Comparison of ENCODE assay signal across 28 cellular contexts in the genomic region with DNA sequence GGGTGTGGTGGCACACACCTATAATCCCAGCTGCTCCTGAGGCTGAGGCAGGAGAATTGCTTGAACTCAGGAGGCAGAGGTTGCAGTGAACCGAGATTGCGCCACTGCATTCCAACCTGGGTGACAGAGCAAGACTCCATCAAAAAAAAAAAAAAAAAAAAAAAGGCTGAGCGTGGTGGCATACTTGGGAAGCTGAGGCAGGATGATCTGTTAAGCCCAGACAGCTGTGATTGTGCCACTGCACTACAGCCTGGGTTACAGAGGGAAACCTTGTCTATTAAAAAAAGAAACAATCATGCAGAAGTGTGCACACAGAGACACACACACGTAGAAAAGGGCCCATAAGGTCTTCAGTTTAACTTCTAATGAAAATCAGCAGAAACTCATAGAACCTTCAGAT.
DNase-seq lines count a peak whose midpoint lies in the region; ATAC-seq and TF ChIP-seq lines count a peak whose summit lies in the region.
"Had no signal": no experiment of that assay in that cellular context is flagged by ENCODE, and none has a peak within 500 bp of the region (broad histone marks: within the 10 kb centered on the region; RNA-seq: fewer than 3 reads in every experiment).

No MANE protein-coding gene starts in this region.

- no peaks in the 10 kb centered on the region for H3K27me3 Mint-ChIP-seq in Caco-2 (ENCODE audit: insufficient read depth, unreplicated experiment)
- H3K27me3 Mint-ChIP-seq: activated naive CD4-positive, alpha-beta T cell treated with anti-CD3 and anti-CD28 coated beads, Interleukin-2, amount 10 ng/mL, durations not matched to agents 7 days and 5 days; CD4-positive, alpha-beta T cell; IgD-negative memory B cell had no signal

- H3K4me1 ChIP-seq in Caco-2 (peaks cover 18% of the 10 kb centered on the region), ascending aorta (peaks cover 0 to 5% of the 10 kb centered on the region in 2 donors)

- ATAC-seq in left colon (peak; percentile 31), GM18868 (IDR thresholded peaks at IDR 0.05; ENCODE audit: unreplicated experiment) (no peak), HG03108 (IDR thresholded peaks at IDR 0.05; ENCODE audit: unreplicated experiment) (no peak)
- ATAC-seq: A549; activated CD8-positive, alpha-beta T cell treated with anti-CD3 and anti-CD28 coated beads, Interleukin-2, amount 10 ng/mL, durations not matched to agents 7 days and 5 days; activated T-helper 17 cell treated with anti-CD3 and anti-CD28 coated beads, Interleukin-2, amount 50 U/mL, for 72 hours; right cardiac atrium had no signal

- peaks cover 9% of the 10 kb centered on the region for H3K36me3 Mint-ChIP-seq in Caco-2 (ENCODE audit: insufficient read depth, unreplicated experiment)
- H3K36me3 Mint-ChIP-seq: activated naive CD4-positive, alpha-beta T cell treated with anti-CD3 and anti-CD28 coated beads, Interleukin-2, amount 10 ng/mL, durations not matched to agents 7 days and 5 days had no signal

- POLR2A ChIA-PET in Caco-2 (lab: Charles Lee): interaction anchor here (0.7 kb wide), 1 partner anchor 639 kb away, joined by 10 read pairs; no protein-coding TSS in a partner anchor

- H3K27me3 ChIP-seq in Caco-2 (replicated peaks; ENCODE audit: control insufficient read depth, insufficient read depth, low read length) (no peaks in the 10 kb centered on the region), ascending aorta (no peaks in the 10 kb centered on the region)
- H3K27me3 ChIP-seq: tibial artery, vagina had no signal

- no TSS peak for BruUV-seq in Caco-2 (replicated peaks; lab: Mats Ljungman, UMichigan)

- no peaks in the 10 kb centered on the region for H3K9me3 Mint-ChIP-seq in Caco-2 (ENCODE audit: unreplicated experiment)
- H3K9me3 Mint-ChIP-seq: activated naive CD4-positive, alpha-beta T cell treated with anti-CD3 and anti-CD28 coated beads, Interleukin-2, amount 10 ng/mL, durations not matched to agents 7 days and 5 days; activated T-helper 17 cell treated with anti-CD3 and anti-CD28 coated beads, Interleukin-2, amount 50 U/mL, for 72 hours; CD4-positive, alpha-beta T cell; IgD-negative memory B cell had no signal

- H3K4me1 Mint-ChIP-seq in Caco-2 (ENCODE audit: low read depth, unreplicated experiment): peaks cover 7% of the 10 kb centered on the region
- H3K4me1 Mint-ChIP-seq: activated naive CD4-positive, alpha-beta T cell treated with anti-CD3 and anti-CD28 coated beads, Interleukin-2, amount 10 ng/mL, durations not matched to agents 7 days and 5 days; activated T-helper 17 cell treated with anti-CD3 and anti-CD28 coated beads, Interleukin-2, amount 50 U/mL, for 72 hours had no signal

- no peaks in the 10 kb centered on the region for H3K9me3 ChIP-seq in Caco-2
- H3K9me3 ChIP-seq in ascending aorta: no peaks in the 10 kb centered on the region
- H3K9me3 ChIP-seq: A549, left ventricle myocardium inferior, tibial artery, vagina had no signal

- H3K27ac Mint-ChIP-seq in Caco-2 (ENCODE audit: unreplicated experiment): no peak overlapping the region
- H3K27ac Mint-ChIP-seq: activated CD8-positive, alpha-beta T cell treated with anti-CD3 and anti-CD28 coated beads, Interleukin-2, amount 10 ng/mL, durations not matched to agents 7 days and 5 days; activated naive CD4-positive, alpha-beta T cell treated with anti-CD3 and anti-CD28 coated beads, Interleukin-2, amount 10 ng/mL, durations not matched to agents 7 days and 5 days; activated T-helper 17 cell treated with anti-CD3 and anti-CD28 coated beads, Interleukin-2, amount 50 U/mL, for 72 hours; CD4-positive, alpha-beta T cell; IgD-negative memory B cell had no signal

- H3K27ac ChIP-seq in ascending aorta: no peak overlapping the region
- H3K27ac ChIP-seq: A549, left ventricle myocardium inferior, tibial artery, vagina had no signal

- no peaks in the 10 kb centered on the region for H3K36me3 ChIP-seq in Caco-2 (ENCODE audit: control insufficient read depth, insufficient read depth, low read length)
- peaks cover 0 to 10% of the 10 kb centered on the region in 2 donors for H3K36me3 ChIP-seq in ascending aorta
- H3K36me3 ChIP-seq: left ventricle myocardium inferior, vagina had no signal

- TF ChIP-seq CTCF in Caco-2 (IDR thresholded peaks at IDR 0.05; ENCODE audit: insufficient read depth in 1 of 2, low read depth in 1 of 2, low read length in 1 of 2, severe bottlenecking in 1 of 2, unreplicated experiment in 1 of 2) (no peak), epithelial cell of esophagus (IDR thresholded peaks at IDR 0.05; ENCODE audit: insufficient read depth, low read depth, low read length, missing control alignments) (no peak), ascending aorta (IDR thresholded peaks at IDR 0.05) (no peak)

- DNase-seq in Caco-2: peak; percentile 48 to 58
- peak; percentile 62 for DNase-seq in HT1080 (ENCODE audit: low read depth)
- DNase-seq in epithelial cell of esophagus (ENCODE audit: low read depth): peak; percentile 83
- DNase-seq in left colon: no peak
- no peak for DNase-seq in ascending aorta (ENCODE audit: low spot score in 2 of 2)
- no peak for DNase-seq in NCI-H1694 treated with DMSO at 0.1 percent for 48 hours (lab: John Stamatoyannopoulos, UW)
- DNase-seq: activated CD4-positive, alpha-beta T cell treated with anti-CD3 and anti-CD28 coated beads for 1 hour; activated CD8-positive, alpha-beta T cell treated with anti-CD3 and anti-CD28 coated beads, Interleukin-2, amount 10 ng/mL, durations not matched to agents 7 days and 5 days; activated naive CD4-positive, alpha-beta T cell treated with anti-CD3 and anti-CD28 coated beads, Interleukin-2, amount 10 ng/mL, durations not matched to agents 7 days and 5 days; amniotic stem cell; CD4-positive, alpha-beta T cell; H7; left ventricle myocardium inferior; NCI-H1092; NCI-H2029 treated with DMSO at 0.1 percent for 48 hours; NCI-H2227 treated with DMSO at 0.1 percent for 48 hours; NCI-H526; posterior cingulate gyrus; right cardiac atrium; Right ventricle myocardium superior; stimulated activated CD4-positive, alpha-beta T cell treated with anti-CD3 and anti-CD28 coated beads, Interleukin-4, amount 100 ng/mL, for 24 hours; tibial artery had no signal

- H3K4me3 Mint-ChIP-seq in Caco-2 (ENCODE audit: unreplicated experiment): no peak overlapping the region
- H3K4me3 Mint-ChIP-seq: activated CD8-positive, alpha-beta T cell treated with anti-CD3 and anti-CD28 coated beads, Interleukin-2, amount 10 ng/mL, durations not matched to agents 7 days and 5 days; activated naive CD4-positive, alpha-beta T cell treated with anti-CD3 and anti-CD28 coated beads, Interleukin-2, amount 10 ng/mL, durations not matched to agents 7 days and 5 days; activated T-helper 17 cell treated with anti-CD3 and anti-CD28 coated beads, Interleukin-2, amount 50 U/mL, for 72 hours; CD4-positive, alpha-beta T cell; IgD-negative memory B cell had no signal

- CTCF ChIA-PET in Caco-2 (lab: Charles Lee): interaction anchor here (0.6 kb wide), 2 partner anchors 102 to 151 kb away, joined by 3 to 5 read pairs; a partner anchor contains a TSS

- H3K4me3 ChIP-seq in Caco-2 (ENCODE audit: low read depth, low read length) (no peak overlapping the region), epithelial cell of esophagus (ENCODE audit: low read length) (no peak overlapping the region), ascending aorta (no peak overlapping the region)
- H3K4me3 ChIP-seq: A549, left ventricle myocardium inferior, tibial artery, vagina had no signal

- intact Hi-C loops in Caco-2 (cut with micrococcal nuclease; ENCODE audit: unreplicated experiment): loop anchor here (10.0 kb wide), 1 partner anchor 151 kb away; a partner anchor contains a TSS
- intact Hi-C loops in left colon (cut with DNase I, micrococcal nuclease): no loop called here
- intact Hi-C loops in ascending aorta (cut with DNase I): no loop called here

Comparison
In these comparisons a context has a peak if more than half of its experiments do, and no peak if none do; other contexts are left out.
1. DNase-seq: peak in Caco-2 (2 of 2), HT1080 (single experiment) and epithelial cell of esophagus (single experiment); none in left colon (0 of 2), ascending aorta (0 of 2) and NCI-H1694 treated with DMSO at 0.1 percent for 48 hours (single experiment).